In the genomic region with DNA sequence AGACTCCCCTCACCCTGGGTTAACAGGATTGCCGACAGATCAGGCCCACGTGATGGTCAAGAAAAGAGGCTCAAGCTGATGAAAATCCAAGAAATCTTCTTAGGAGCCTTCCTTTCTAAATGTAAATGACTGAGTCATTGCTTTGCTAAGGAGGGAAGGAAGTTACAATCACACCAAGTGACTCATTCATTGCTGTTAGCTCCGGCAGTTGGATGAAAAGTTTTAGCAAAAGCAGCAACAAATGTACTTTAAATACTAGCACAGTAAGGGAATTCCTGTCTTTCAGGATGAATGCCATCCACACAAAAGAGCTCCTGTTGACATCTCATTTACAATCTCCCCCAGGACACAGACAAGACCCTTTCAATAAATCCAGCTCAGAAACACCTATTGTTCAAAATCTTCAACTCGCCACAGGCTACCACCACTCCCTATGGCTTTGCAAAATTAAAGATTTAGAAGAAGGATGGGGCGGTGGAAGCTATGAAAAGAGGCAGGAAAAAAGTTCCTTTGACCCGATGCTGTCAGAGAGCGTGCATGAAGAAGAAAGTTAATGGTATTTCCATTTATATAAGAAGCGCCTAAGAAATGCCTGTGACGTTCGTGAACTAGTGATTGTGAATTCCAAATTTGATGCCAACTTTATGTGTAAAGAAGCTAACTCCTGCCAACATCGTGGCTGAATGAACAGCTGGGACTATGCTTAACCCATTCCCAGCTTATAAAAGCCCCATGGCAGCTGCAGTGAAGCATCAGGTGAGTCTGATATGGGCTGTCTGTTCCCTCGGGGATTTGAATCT, we compare ENCODE assay signal across 1 cellular context.
TF ChIP-seq lines count a peak whose summit lies in the region.

No MANE protein-coding gene starts in this region.

TF ChIP-seq in K562, 482 proteins besides CTCF, POLR2A, EP300 and RAD21 (continued from another document and continues in another):
- TF ChIP-seq, protein P1, sequence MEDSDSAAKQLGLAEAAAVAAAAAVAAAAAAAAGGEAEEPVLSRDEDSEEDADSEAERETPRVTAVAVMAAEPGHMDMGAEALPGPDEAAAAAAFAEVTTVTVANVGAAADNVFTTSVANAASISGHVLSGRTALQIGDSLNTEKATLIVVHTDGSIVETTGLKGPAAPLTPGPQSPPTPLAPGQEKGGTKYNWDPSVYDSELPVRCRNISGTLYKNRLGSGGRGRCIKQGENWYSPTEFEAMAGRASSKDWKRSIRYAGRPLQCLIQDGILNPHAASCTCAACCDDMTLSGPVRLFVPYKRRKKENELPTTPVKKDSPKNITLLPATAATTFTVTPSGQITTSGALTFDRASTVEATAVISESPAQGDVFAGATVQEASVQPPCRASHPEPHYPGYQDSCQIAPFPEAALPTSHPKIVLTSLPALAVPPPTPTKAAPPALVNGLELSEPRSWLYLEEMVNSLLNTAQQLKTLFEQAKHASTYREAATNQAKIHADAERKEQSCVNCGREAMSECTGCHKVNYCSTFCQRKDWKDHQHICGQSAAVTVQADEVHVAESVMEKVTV (CRISPR knock-in tag; IDR thresholded peaks at IDR 0.05) = peak; percentile 23; the same call in 1 of the 2 replicates
- TF ChIP-seq SNRNP70 (optimal IDR thresholded peaks at IDR 0.05; ENCODE audit: low read depth, low read length) (no peak), GTF2E2 (tag; IDR thresholded peaks at IDR 0.05) (no peak), ELF4 (CRISPR knock-in tag; IDR thresholded peaks at IDR 0.05) (0 out of 2 replicates have a peak, but pooled peaks have one; percentile 30), RAD51 (IDR thresholded peaks at IDR 0.05; ENCODE audit: borderline replicate concordance, low read depth) (no peak), FOXP1 (CRISPR knock-in tag; IDR thresholded peaks at IDR 0.05) (peak; percentile 81), TAF1 (IDR thresholded peaks at IDR 0.05; ENCODE audit: control insufficient read depth, extremely low read depth, insufficient read depth, low read length, severe bottlenecking) (peak; percentile 70), ZBTB43 (CRISPR knock-in tag; IDR thresholded peaks at IDR 0.05) (peak; percentile 20; the same call in 1 of the 2 replicates), CREB5 (CRISPR knock-in tag; IDR thresholded peaks at IDR 0.05) (peak; percentile 88), HMG20A (CRISPR knock-in tag; conservative IDR thresholded peaks at IDR 0.05) (0 out of 2 replicates have a peak, but pooled peaks have one; percentile 21), RBM34 (IDR thresholded peaks at IDR 0.05; ENCODE audit: borderline replicate concordance, insufficient read depth, low read length) (no peak), ELF2 (CRISPR knock-in tag; IDR thresholded peaks at IDR 0.05) (peak; percentile 86), EGR1 (conservative IDR thresholded peaks at IDR 0.05) (no peak), REST (CRISPR knock-in tag; IDR thresholded peaks at IDR 0.05; ENCODE audit: low read depth) (peak; percentile 18; the same call in 1 of the 2 replicates), TBP (optimal IDR thresholded peaks at IDR 0.05; ENCODE audit: low read depth, low read length) (peak; percentile 88), XRCC4 (IDR thresholded peaks at IDR 0.05; ENCODE audit: extremely low read depth, insufficient read depth, insufficient read length) (no peak), THAP7 (CRISPR knock-in tag; IDR thresholded peaks at IDR 0.05) (peak; percentile 92), SMARCA5 (IDR thresholded peaks at IDR 0.05) (no peak), PCBP2 (IDR thresholded peaks at IDR 0.05; ENCODE audit: low read depth, low read length, poor library complexity, severe bottlenecking) (no peak), KLF10 (CRISPR knock-in tag; IDR thresholded peaks at IDR 0.05) (peak; percentile 87; the same call in 1 of the 2 replicates), ZNF324 (CRISPR knock-in tag; IDR thresholded peaks at IDR 0.05) (peak; percentile 44; the same call in 1 of the 2 replicates), SMARCC2 (IDR thresholded peaks at IDR 0.05; ENCODE audit: low read depth) (no peak), YY1 (IDR thresholded peaks at IDR 0.05; ENCODE audit: borderline replicate concordance in 1 of 3, control insufficient read depth in 1 of 3, extremely low read depth in 1 of 3, insufficient read depth in 3 of 3, insufficient read length in 1 of 3, insufficient replicate concordance in 2 of 3, low read depth in 1 of 3, low read length in 2 of 3) (peak in 1 of 3 experiments; percentile 46), SRF (CRISPR knock-in tag; IDR thresholded peaks at IDR 0.05) (no peak; a peak in 1 of 4 replicates), ZNF696 (CRISPR knock-in tag; conservative IDR thresholded peaks at IDR 0.05) (peak; percentile 49; the same call in 1 of the 2 replicates), PRPF4 (IDR thresholded peaks at IDR 0.05; ENCODE audit: insufficient read depth, low read depth, low read length, poor library complexity, severe bottlenecking) (no peak), BRF2 (IDR thresholded peaks at IDR 0.05; ENCODE audit: borderline replicate concordance, insufficient read depth, insufficient read length) (no peak), ZNF311 (CRISPR knock-in tag; IDR thresholded peaks at IDR 0.05) (0 out of 2 replicates have a peak, but pooled peaks have one; percentile 49), ZNF699 (CRISPR knock-in tag; IDR thresholded peaks at IDR 0.05; ENCODE audit: insufficient replicate concordance) (no peak), HNRNPL (IDR thresholded peaks at IDR 0.05; ENCODE audit: low read depth, low read length) (peak; percentile 23; the same call in 1 of the 2 replicates)
- TF ChIP-seq, protein P2, sequence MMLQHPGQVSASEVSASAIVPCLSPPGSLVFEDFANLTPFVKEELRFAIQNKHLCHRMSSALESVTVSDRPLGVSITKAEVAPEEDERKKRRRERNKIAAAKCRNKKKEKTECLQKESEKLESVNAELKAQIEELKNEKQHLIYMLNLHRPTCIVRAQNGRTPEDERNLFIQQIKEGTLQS (IDR thresholded peaks at IDR 0.05) = no peak
- TF ChIP-seq, protein P2 (CRISPR knock-in tag; conservative IDR thresholded peaks at IDR 0.05) = 0 out of 2 replicates have a peak, but pooled peaks have one; percentile 70
- TF ChIP-seq, protein P3, sequence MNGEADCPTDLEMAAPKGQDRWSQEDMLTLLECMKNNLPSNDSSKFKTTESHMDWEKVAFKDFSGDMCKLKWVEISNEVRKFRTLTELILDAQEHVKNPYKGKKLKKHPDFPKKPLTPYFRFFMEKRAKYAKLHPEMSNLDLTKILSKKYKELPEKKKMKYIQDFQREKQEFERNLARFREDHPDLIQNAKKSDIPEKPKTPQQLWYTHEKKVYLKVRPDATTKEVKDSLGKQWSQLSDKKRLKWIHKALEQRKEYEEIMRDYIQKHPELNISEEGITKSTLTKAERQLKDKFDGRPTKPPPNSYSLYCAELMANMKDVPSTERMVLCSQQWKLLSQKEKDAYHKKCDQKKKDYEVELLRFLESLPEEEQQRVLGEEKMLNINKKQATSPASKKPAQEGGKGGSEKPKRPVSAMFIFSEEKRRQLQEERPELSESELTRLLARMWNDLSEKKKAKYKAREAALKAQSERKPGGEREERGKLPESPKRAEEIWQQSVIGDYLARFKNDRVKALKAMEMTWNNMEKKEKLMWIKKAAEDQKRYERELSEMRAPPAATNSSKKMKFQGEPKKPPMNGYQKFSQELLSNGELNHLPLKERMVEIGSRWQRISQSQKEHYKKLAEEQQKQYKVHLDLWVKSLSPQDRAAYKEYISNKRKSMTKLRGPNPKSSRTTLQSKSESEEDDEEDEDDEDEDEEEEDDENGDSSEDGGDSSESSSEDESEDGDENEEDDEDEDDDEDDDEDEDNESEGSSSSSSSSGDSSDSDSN (IDR thresholded peaks at IDR 0.05; ENCODE audit: borderline replicate concordance in 1 of 2, low read depth in 2 of 2, low read length in 2 of 2) = 0 out of 4 replicates have a peak, but pooled peaks of 1 of the 2 experiments have one; percentile 14
- TF ChIP-seq, protein P4, sequence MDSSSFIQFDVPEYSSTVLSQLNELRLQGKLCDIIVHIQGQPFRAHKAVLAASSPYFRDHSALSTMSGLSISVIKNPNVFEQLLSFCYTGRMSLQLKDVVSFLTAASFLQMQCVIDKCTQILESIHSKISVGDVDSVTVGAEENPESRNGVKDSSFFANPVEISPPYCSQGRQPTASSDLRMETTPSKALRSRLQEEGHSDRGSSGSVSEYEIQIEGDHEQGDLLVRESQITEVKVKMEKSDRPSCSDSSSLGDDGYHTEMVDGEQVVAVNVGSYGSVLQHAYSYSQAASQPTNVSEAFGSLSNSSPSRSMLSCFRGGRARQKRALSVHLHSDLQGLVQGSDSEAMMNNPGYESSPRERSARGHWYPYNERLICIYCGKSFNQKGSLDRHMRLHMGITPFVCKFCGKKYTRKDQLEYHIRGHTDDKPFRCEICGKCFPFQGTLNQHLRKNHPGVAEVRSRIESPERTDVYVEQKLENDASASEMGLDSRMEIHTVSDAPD (CRISPR knock-in tag; IDR thresholded peaks at IDR 0.05) = no peak; the same call in 1 of the 2 replicates
- TF ChIP-seq, protein P5, sequence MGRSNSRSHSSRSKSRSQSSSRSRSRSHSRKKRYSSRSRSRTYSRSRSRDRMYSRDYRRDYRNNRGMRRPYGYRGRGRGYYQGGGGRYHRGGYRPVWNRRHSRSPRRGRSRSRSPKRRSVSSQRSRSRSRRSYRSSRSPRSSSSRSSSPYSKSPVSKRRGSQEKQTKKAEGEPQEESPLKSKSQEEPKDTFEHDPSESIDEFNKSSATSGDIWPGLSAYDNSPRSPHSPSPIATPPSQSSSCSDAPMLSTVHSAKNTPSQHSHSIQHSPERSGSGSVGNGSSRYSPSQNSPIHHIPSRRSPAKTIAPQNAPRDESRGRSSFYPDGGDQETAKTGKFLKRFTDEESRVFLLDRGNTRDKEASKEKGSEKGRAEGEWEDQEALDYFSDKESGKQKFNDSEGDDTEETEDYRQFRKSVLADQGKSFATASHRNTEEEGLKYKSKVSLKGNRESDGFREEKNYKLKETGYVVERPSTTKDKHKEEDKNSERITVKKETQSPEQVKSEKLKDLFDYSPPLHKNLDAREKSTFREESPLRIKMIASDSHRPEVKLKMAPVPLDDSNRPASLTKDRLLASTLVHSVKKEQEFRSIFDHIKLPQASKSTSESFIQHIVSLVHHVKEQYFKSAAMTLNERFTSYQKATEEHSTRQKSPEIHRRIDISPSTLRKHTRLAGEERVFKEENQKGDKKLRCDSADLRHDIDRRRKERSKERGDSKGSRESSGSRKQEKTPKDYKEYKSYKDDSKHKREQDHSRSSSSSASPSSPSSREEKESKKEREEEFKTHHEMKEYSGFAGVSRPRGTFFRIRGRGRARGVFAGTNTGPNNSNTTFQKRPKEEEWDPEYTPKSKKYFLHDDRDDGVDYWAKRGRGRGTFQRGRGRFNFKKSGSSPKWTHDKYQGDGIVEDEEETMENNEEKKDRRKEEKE (IDR thresholded peaks at IDR 0.05; ENCODE audit: borderline replicate concordance in 1 of 2, control insufficient read depth in 1 of 2, low read depth in 2 of 2, low read length in 1 of 2) = peak in 1 of 2 experiments; percentile 80; a peak in 1 of 4 replicates
